ENCODE assay signal across 16 cellular contexts in the genomic region with DNA sequence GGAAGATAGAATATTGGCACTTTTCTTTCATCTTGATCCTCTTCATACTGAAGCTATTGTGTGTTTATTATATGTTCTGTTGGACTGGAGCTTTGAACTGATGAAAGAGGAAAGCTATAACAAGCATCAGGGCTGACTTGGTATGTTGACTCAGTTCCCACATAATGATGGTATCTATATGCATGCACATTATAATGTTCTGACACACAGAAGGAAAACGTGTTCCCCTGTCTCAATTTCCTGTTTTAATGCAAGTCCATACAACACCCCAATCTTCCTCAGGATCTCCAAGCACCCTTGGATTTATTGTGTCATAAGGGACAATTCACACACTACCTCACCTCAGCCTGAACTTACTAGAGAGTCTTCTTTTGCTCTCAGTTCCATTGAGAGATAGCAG.
"Had no signal": no experiment of that assay in that cellular context is flagged by ENCODE, and none has a peak within 500 bp of the region (broad histone marks: within the 10 kb centered on the region; RNA-seq: fewer than 3 reads in every experiment).

No MANE protein-coding gene starts in this region.

- H3K27ac Mint-ChIP-seq: activated CD4-positive, alpha-beta T cell treated with anti-CD3 and anti-CD28 coated beads, Interleukin-2, amount 10 ng/mL, durations not matched to agents 7 days and 5 days; activated T-helper 1 cell treated with anti-CD3 and anti-CD28 coated beads, Interleukin-12 subunit alpha, Interleukin-12 subunit beta, Interleukin-2, Interleukin-4 antibody, amounts not matched to agents 30 ng/mL and 10 ng/mL and 1 ng/mL, durations not matched to agents 14 hours and 24 hours and 36 hours; effector memory CD8-positive, alpha-beta T cell; memory B cell; naive thymus-derived CD4-positive, alpha-beta T cell had no signal

- H3K4me3 Mint-ChIP-seq: activated CD4-positive, alpha-beta T cell treated with anti-CD3 and anti-CD28 coated beads, Interleukin-2, amount 10 ng/mL, durations not matched to agents 7 days and 5 days; activated T-helper 1 cell treated with anti-CD3 and anti-CD28 coated beads, Interleukin-12 subunit alpha, Interleukin-12 subunit beta, Interleukin-2, Interleukin-4 antibody, amounts not matched to agents 30 ng/mL and 10 ng/mL and 1 ng/mL, durations not matched to agents 14 hours and 24 hours and 36 hours; effector memory CD8-positive, alpha-beta T cell; memory B cell; naive thymus-derived CD4-positive, alpha-beta T cell had no signal

- H3K4me3 ChIP-seq: mucosa of descending colon, pancreas, tibial nerve had no signal

- H3K9me3 ChIP-seq: mucosa of descending colon, pancreas, tibial nerve had no signal

- FAIRE-seq: islet of Langerhans, pancreas had no signal

- H3K36me3 ChIP-seq: pancreas, tibial nerve had no signal

- H3K27me3 ChIP-seq: pancreas, tibial nerve had no signal

- H3K27ac ChIP-seq: pancreas, tibial nerve had no signal

- DNase-seq: activated CD4-positive, alpha-beta T cell treated with anti-CD3 and anti-CD28 coated beads, Interleukin-2, amount 10 ng/mL, durations not matched to agents 7 days and 5 days; activated naive CD4-positive, alpha-beta T cell treated with Interleukin-2 at 50 U/mL for 16 hours; anterior cingulate cortex; dermis blood vessel endothelial cell; effector memory CD8-positive, alpha-beta T cell; erythroblast; mucosa of descending colon; naive thymus-derived CD4-positive, alpha-beta T cell; pancreas; stimulated activated CD4-positive, alpha-beta T cell treated with anti-CD3 and anti-CD28 coated beads, Interleukin-2, amount 100 ng/mL, for 48 hours; stimulated activated naive CD4-positive, alpha-beta T cell; substantia nigra had no signal

- H3K4me1 Mint-ChIP-seq: memory B cell had no signal

- ATAC-seq: effector memory CD8-positive, alpha-beta T cell; mucosa of descending colon; naive thymus-derived CD4-positive, alpha-beta T cell; pancreas had no signal

- H3K9me3 Mint-ChIP-seq: activated T-helper 1 cell treated with anti-CD3 and anti-CD28 coated beads, Interleukin-12 subunit alpha, Interleukin-12 subunit beta, Interleukin-2, Interleukin-4 antibody, amounts not matched to agents 30 ng/mL and 10 ng/mL and 1 ng/mL, durations not matched to agents 14 hours and 24 hours and 36 hours; effector memory CD8-positive, alpha-beta T cell; memory B cell had no signal

- H3K36me3 Mint-ChIP-seq: memory B cell; naive thymus-derived CD4-positive, alpha-beta T cell had no signal
